ENCODE assay signal across 16 cellular contexts in genomic region chr6:125273965-125274364, GRCh38. TPM values are rescaled to one million over a fixed set of nuclear protein-coding genes. Genes with fewer than 3 reads are reported as not detected.
DNase-seq lines count a peak whose midpoint lies in the region; ATAC-seq and TF ChIP-seq lines count a peak whose summit lies in the region.
"Had no signal": no experiment of that assay in that cellular context is flagged by ENCODE, and none has a peak within 500 bp of the region (broad histone marks: within the 10 kb centered on the region; RNA-seq: fewer than 3 reads in every experiment).

No MANE protein-coding gene starts in this region.

- DNase-seq in Caki2 (ENCODE audit: low read depth) (peak; percentile 91), IMR-90 (peak; percentile 24), astrocyte of the spinal cord (ENCODE audit: low read depth, low spot score) (peak; percentile 67), iris pigment epithelial cell (ENCODE audit: low read depth) (peak; percentile 67), WTC11 (ENCODE audit: low spot score) (no peak)
- no peak for DNase-seq in effector CD4-positive, alpha-beta T cell
- DNase-seq: activated T-cell treated with anti-CD3 and anti-CD28 coated beads for 4 hours; CD4-positive, CD25-positive, alpha-beta regulatory T cell; cerebellar nuclear complex; glutamatergic neuron; midbrain; NCI-H1436 treated with DMSO at 0.1 percent for 48 hours had no signal

- H3K27me3 Mint-ChIP-seq in WTC11 (ENCODE audit: low read depth) = no peaks in the 10 kb centered on the region
- H3K27me3 Mint-ChIP-seq: CD4-positive, CD25-positive, alpha-beta regulatory T cell had no signal

- 100% methylated on average over 3 of the region's 7 CpGs; no CpG with 5 or more reads in 1 of the 2 experiments for WGBS in IMR-90 (ENCODE audit: extremely low coverage in 2 of 2, insufficient read length in 1 of 2), 2 experiments

- H3K36me3 Mint-ChIP-seq in WTC11 = peaks cover 18% of the 10 kb centered on the region

- H3K27ac ChIP-seq in IMR-90 (ENCODE audit: insufficient read depth, low read length) = no peak overlapping the region
- H3K27ac ChIP-seq: HL-60, tibial artery had no signal

- no peak overlapping the region for H3K4ac ChIP-seq in IMR-90 (ENCODE audit: low read depth, low read length)

- H3K4me3 Mint-ChIP-seq in WTC11 = no peak overlapping the region
- H3K4me3 Mint-ChIP-seq: CD4-positive, CD25-positive, alpha-beta regulatory T cell had no signal

- TF ChIP-seq CTCF in IMR-90 (conservative IDR thresholded peaks at IDR 0.05; ENCODE audit: low read depth, low read length) (no peak), astrocyte of the spinal cord (IDR thresholded peaks at IDR 0.05; ENCODE audit: low read depth, low read length) (no peak), WTC11 (IDR thresholded peaks at IDR 0.05) (no peak)

- H3K4me1 ChIP-seq in IMR-90 (ENCODE audit: control insufficient read depth, insufficient read depth, low read length) = no peaks in the 10 kb centered on the region
- H3K4me1 ChIP-seq: tibial artery had no signal

- H2BK20ac ChIP-seq in IMR-90 (ENCODE audit: low read depth, low read length) = no peak overlapping the region

- no peak overlapping the region for H2AK9ac ChIP-seq in IMR-90 (replicated peaks; ENCODE audit: low read depth, low read length, poor library complexity)

- no peak overlapping the region for H2AFZ ChIP-seq in IMR-90 (replicated peaks; ENCODE audit: low read length, poor library complexity)

- H3K27ac Mint-ChIP-seq in WTC11 = no peak overlapping the region
- H3K27ac Mint-ChIP-seq: CD4-positive, CD25-positive, alpha-beta regulatory T cell had no signal

- CTCF ChIA-PET in IMR-90 (lab: Yijun Ruan, JAX) = no interaction called here
- CTCF ChIA-PET in WTC11 (lab: Charles Lee) = no interaction called here

- H3K27me3 ChIP-seq in IMR-90 (ENCODE audit: control insufficient read depth, insufficient read depth, low read length) = no peaks in the 10 kb centered on the region
- H3K27me3 ChIP-seq: tibial artery had no signal

- H3K79me1 ChIP-seq in IMR-90 (ENCODE audit: low read depth in 1 of 2, low read length in 2 of 2) = peaks cover 3% of the 10 kb centered on the region in 2 experiments; a peak in 3 of 4 replicates

- H3K56ac ChIP-seq in IMR-90 (ENCODE audit: extremely low read depth, insufficient read depth, low read length) = no peak overlapping the region

- in situ Hi-C loops in Caki2 (cut with HindIII; ENCODE audit: low pct_unique_long_range_greater_than_20kb, low sequenced_read_pairs) (no loop called here), IMR-90 (cut with MboI; ENCODE audit: low sequenced_read_pairs) (loop anchor here (10.0 kb wide), 1 partner anchor 399 kb away; no protein-coding TSS in a partner anchor), astrocyte of the spinal cord (cut with HindIII; ENCODE audit: low sequenced_read_pairs) (no loop called here)

- TF ChIP-seq POLR2A in IMR-90 (IDR thresholded peaks at IDR 0.05; ENCODE audit: low read depth, low read length) = no peak

- POLR2A ChIA-PET in IMR-90 (lab: Charles Lee; ENCODE audit: unreplicated experiment) = no interaction called here
- POLR2A ChIA-PET in WTC11 (lab: Charles Lee) = no interaction called here

- no peak overlapping the region for H2AK5ac ChIP-seq in IMR-90 (ENCODE audit: low read depth, low read length)

- no peak overlapping the region for H3K4me2 ChIP-seq in IMR-90 (ENCODE audit: low read depth, low read length)

- no peaks in the 10 kb centered on the region for H3K9me3 ChIP-seq in IMR-90 (ENCODE audit: control insufficient read depth, insufficient read depth, low read length)
- H3K9me3 ChIP-seq: tibial artery had no signal

- no peak overlapping the region for H4K5ac ChIP-seq in IMR-90 (ENCODE audit: low read depth, low read length)

- no peaks in the 10 kb centered on the region; the same call in 1 of the 2 replicates for H3K4me1 Mint-ChIP-seq in WTC11

- intact Hi-C loops in IMR-90 (cut with micrococcal nuclease) = no loop called here

- ATAC-seq in IMR-90 (ENCODE audit: low read depth) (no peak), WTC11 (no peak), HG03280 (IDR thresholded peaks at IDR 0.05; ENCODE audit: unreplicated experiment) (no peak), GM19035 (IDR thresholded peaks at IDR 0.05; ENCODE audit: unreplicated experiment) (no peak)

- no peak overlapping the region for H4K8ac ChIP-seq in IMR-90 (ENCODE audit: low read depth in 2 of 2, low read length in 2 of 2)

- BruUV-seq in IMR-90 (replicated peaks; lab: Mats Ljungman, UMichigan) = no TSS peak

- no peak overlapping the region for H3K14ac ChIP-seq in IMR-90 (replicated peaks; ENCODE audit: low read depth, low read length)

- no peaks in the 10 kb centered on the region for H4K20me1 ChIP-seq in IMR-90 (ENCODE audit: insufficient read depth, low read length)

- no peak overlapping the region for H2BK120ac ChIP-seq in IMR-90 (ENCODE audit: low read depth, low read length)

- H3K9me3 Mint-ChIP-seq in WTC11 = no peaks in the 10 kb centered on the region

- H3K9me1 ChIP-seq in IMR-90 (ENCODE audit: insufficient read depth, low read length) = no peaks in the 10 kb centered on the region

- H2BK5ac ChIP-seq in IMR-90 (ENCODE audit: low read depth, low read length, poor library complexity, severe bottlenecking) = no peak overlapping the region

- no peak overlapping the region for H2BK15ac ChIP-seq in IMR-90 (ENCODE audit: low read depth, low read length)

- H4K91ac ChIP-seq in IMR-90 (ENCODE audit: insufficient read depth, low read depth, low read length) = no peak overlapping the region

- H3K18ac ChIP-seq in IMR-90 (ENCODE audit: low read depth, low read length) = no peak overlapping the region

- no peak overlapping the region for H3K4me3 ChIP-seq in IMR-90 (ENCODE audit: insufficient read depth, low read depth, low read length)
- H3K4me3 ChIP-seq in astrocyte of the spinal cord (ENCODE audit: low read depth, low read length) = no peak overlapping the region
- H3K4me3 ChIP-seq: tibial artery had no signal

- TF ChIP-seq RAD21 in IMR-90 (IDR thresholded peaks at IDR 0.05; ENCODE audit: low read length) = no peak

- no peak overlapping the region for H3K9ac ChIP-seq in IMR-90 (ENCODE audit: low read depth, low read length)

- no peak overlapping the region for H3K23ac ChIP-seq in IMR-90 (ENCODE audit: low read depth, low read length)

- H3K36me3 ChIP-seq in IMR-90 (ENCODE audit: control insufficient read depth, insufficient read depth, low read length) = peaks cover 26% of the 10 kb centered on the region

- dilution Hi-C loops in IMR-90 (cut with HindIII; ENCODE audit: low sequenced_read_pairs, unreplicated experiment) = no loop called here

TF ChIP-seq in IMR-90, 13 proteins besides CTCF, POLR2A, EP300 and RAD21 (continues in another document):
- no peak for TF ChIP-seq ELK1 (IDR thresholded peaks at IDR 0.05; ENCODE audit: borderline replicate concordance, low read depth, low read length)
- TF ChIP-seq USF2 (IDR thresholded peaks at IDR 0.05; ENCODE audit: low read depth, low read length) = no peak
- TF ChIP-seq SMC3 (IDR thresholded peaks at IDR 0.05; ENCODE audit: low read depth, low read length) = no peak
- TF ChIP-seq CEBPB (IDR thresholded peaks at IDR 0.05; ENCODE audit: low read depth, low read length) = no peak
- no peak for TF ChIP-seq CHD1 (IDR thresholded peaks at IDR 0.05; ENCODE audit: low read depth, low read length)

TF ChIP-seq in WTC11, 78 proteins besides CTCF, POLR2A, EP300 and RAD21 (continues in another document):
- TF ChIP-seq CREM (CRISPR knock-in tag; IDR thresholded peaks at IDR 0.05) (no peak), KAT7 (CRISPR knock-in tag; IDR thresholded peaks at IDR 0.05; ENCODE audit: borderline replicate concordance) (no peak), AFF4 (CRISPR knock-in tag; IDR thresholded peaks at IDR 0.05; ENCODE audit: borderline replicate concordance) (no peak), ZNF263 (CRISPR knock-in tag; IDR thresholded peaks at IDR 0.05; ENCODE audit: low read depth) (no peak)

RNA-seq across cellular contexts. Expression of gene HDDC2, which starts 27.8 kb away (rescaled TPM):
- total RNA-seq in Caki2 (2014; rRNA removed; shearing (Covaris generic); ENCODE audit: low replicate concordance) = 257 and 294 TPM in 2 replicates
- total RNA-seq in IMR-90 (2012; rRNA removed) (40.9 and 51.4 TPM in 2 replicates), WTC11 (2021) (69.8 to 75.7 TPM (median 73.5 TPM) in 3 replicates)
- 61.5 and 68.6 TPM in 2 replicates for polyA plus RNA-seq in IMR-90 (2012; rRNA removed)
- polyA plus RNA-seq in IMR-90 (2012; cell fraction: cytosol; rRNA removed) = 50.9 and 52.6 TPM in 2 replicates
- polyA plus RNA-seq in IMR-90 (2012; cell fraction: nucleus; rRNA removed; ENCODE audit: low replicate concordance) = 12.9 and 36.9 TPM in 2 replicates

Comparison
In these comparisons a context has a peak if more than half of its experiments do, and no peak if none do; other contexts are left out.
1. DNase-seq: peak in Caki2 (single experiment), IMR-90 (single experiment), astrocyte of the spinal cord (single experiment) and iris pigment epithelial cell (single experiment); none in effector CD4-positive, alpha-beta T cell (single experiment) and WTC11 (single experiment).